In the genomic region with DNA sequence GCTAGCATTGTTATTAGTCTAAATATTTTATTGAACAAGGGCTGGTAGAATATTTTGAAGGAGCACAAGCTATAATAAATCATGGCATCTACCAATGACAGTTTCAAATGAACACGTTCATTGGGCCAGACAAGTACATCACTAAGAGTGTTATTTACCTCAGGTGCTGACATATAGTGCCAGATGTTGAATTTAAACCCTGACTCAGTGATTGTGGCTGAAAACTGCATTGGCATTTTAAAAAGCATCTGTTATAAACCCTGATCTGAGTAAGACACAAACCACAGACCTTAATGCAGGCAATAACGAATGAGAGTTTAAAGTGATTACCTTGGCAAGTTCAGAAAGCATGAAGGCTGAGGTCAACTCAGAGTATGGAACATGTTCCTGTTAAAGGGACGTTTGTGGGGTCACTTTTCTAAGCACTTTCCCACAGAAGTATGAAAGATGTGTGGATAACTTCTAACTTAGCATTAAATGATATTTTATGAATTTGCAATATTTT, we compare ENCODE assay signal across 1 cellular context.
TF ChIP-seq lines count a peak whose summit lies in the region.

No MANE protein-coding gene starts in this region.

TF ChIP-seq in H1, 55 proteins besides CTCF, POLR2A, EP300 and RAD21:
- no peak for TF ChIP-seq CBX8 (IDR thresholded peaks at IDR 0.05; ENCODE audit: borderline replicate concordance, low read depth, low read length)
- no peak for TF ChIP-seq PHF8 (conservative IDR thresholded peaks at IDR 0.05; ENCODE audit: low read depth, low read length)
- TF ChIP-seq EZH2 (IDR thresholded peaks at IDR 0.05; ENCODE audit: low read depth, low read length, severe bottlenecking): no peak
